21 cellular contexts compared by ENCODE assay signal in genomic region chr4:109231331-109231730, GRCh38.
"Had no signal": no experiment of that assay in that cellular context is flagged by ENCODE, and none has a peak within 500 bp of the region (broad histone marks: within the 10 kb centered on the region; RNA-seq: fewer than 3 reads in every experiment).

No MANE protein-coding gene starts in this region.

- H3K9me3 Mint-ChIP-seq: stimulated activated naive CD8-positive, alpha-beta T cell treated with anti-CD3 and anti-CD28 coated beads, Interleukin-15, amount 100 ng/mL, for 72 hours had no signal

- H3K36me3 Mint-ChIP-seq: natural killer cell, neural progenitor cell had no signal

- H3K4me3 Mint-ChIP-seq: natural killer cell; neural progenitor cell; stimulated activated naive CD8-positive, alpha-beta T cell treated with anti-CD3 and anti-CD28 coated beads, Interleukin-15, amount 100 ng/mL, for 72 hours had no signal

- H3K4me1 Mint-ChIP-seq: natural killer cell; neural progenitor cell; stimulated activated naive CD8-positive, alpha-beta T cell treated with anti-CD3 and anti-CD28 coated beads, Interleukin-15, amount 100 ng/mL, for 72 hours had no signal

- H3K4me1 ChIP-seq: left lung, neural progenitor cell, parathyroid adenoma, right lobe of liver, suprapubic skin, transverse colon, upper lobe of right lung, uterus had no signal

- H3K27me3 Mint-ChIP-seq: progenitor cell of endocrine pancreas; stimulated activated naive CD8-positive, alpha-beta T cell treated with anti-CD3 and anti-CD28 coated beads, Interleukin-15, amount 100 ng/mL, for 72 hours had no signal

- H3K4me3 ChIP-seq: dorsolateral prefrontal cortex, left lung, neural progenitor cell, right lobe of liver, smooth muscle cell, suprapubic skin, transverse colon, upper lobe of right lung, uterus had no signal

- ATAC-seq: left lung; natural killer cell; right lobe of liver; stimulated activated naive CD8-positive, alpha-beta T cell treated with anti-CD3 and anti-CD28 coated beads, Interleukin-15, amount 100 ng/mL, for 72 hours; upper lobe of right lung had no signal

- DNase-seq: dorsolateral prefrontal cortex; effector CD4-positive, alpha-beta T cell; left lung; mesenchymal stem cell; midbrain; natural killer cell; right lobe of liver; stimulated activated CD4-positive, alpha-beta T cell treated with anti-CD3 and anti-CD28 coated beads, Interleukin-12 subunit alpha, Interleukin-12 subunit beta, amount 100 ng/mL, for 4 hours; stimulated activated CD4-positive, alpha-beta T cell treated with anti-CD3 and anti-CD28 coated beads, Interleukin-1b, Interleukin-23, amount 100 ng/mL, for 48 hours; stimulated activated CD4-positive, alpha-beta T cell treated with anti-CD3 and anti-CD28 coated beads, Interleukin-4, amount 100 ng/mL, for 1 hour; stimulated activated CD8-positive, alpha-beta memory T cell treated with anti-CD3 and anti-CD28 coated beads, Interleukin-4, amount 100 ng/mL, for 48 hours; stimulated activated naive CD4-positive, alpha-beta T cell; stimulated activated naive CD8-positive, alpha-beta T cell treated with anti-CD3 and anti-CD28 coated beads, Interleukin-15, amount 100 ng/mL, for 72 hours; transverse colon; upper lobe of right lung; uterus had no signal

- H3K36me3 ChIP-seq: left lung, neural progenitor cell, right lobe of liver, suprapubic skin, transverse colon, upper lobe of right lung, uterus had no signal

- H3K27ac Mint-ChIP-seq: natural killer cell; neural progenitor cell; progenitor cell of endocrine pancreas; stimulated activated naive CD8-positive, alpha-beta T cell treated with anti-CD3 and anti-CD28 coated beads, Interleukin-15, amount 100 ng/mL, for 72 hours had no signal

- H3K27ac ChIP-seq: dorsolateral prefrontal cortex, left lung, neural progenitor cell, parathyroid adenoma, right lobe of liver, suprapubic skin, transverse colon, upper lobe of right lung, uterus had no signal

- H3K9me3 ChIP-seq: left lung, right lobe of liver, suprapubic skin, transverse colon, upper lobe of right lung, uterus had no signal

- H3K27me3 ChIP-seq: dorsolateral prefrontal cortex, left lung, neural progenitor cell, right lobe of liver, suprapubic skin, transverse colon, upper lobe of right lung, uterus had no signal
